In genomic region chr3:10423171-10423882, GRCh38 we compare ENCODE assay signal across 35 cellular contexts.
"Had no signal": no experiment of that assay in that cellular context is flagged by ENCODE, and none has a peak within 500 bp of the region (broad histone marks: within the 10 kb centered on the region; RNA-seq: fewer than 3 reads in every experiment).

No MANE protein-coding gene starts in this region.

- H3K4me3 Mint-ChIP-seq: activated B cell treated with CpG ODN at 0.5 μM for 24 hours; activated CD4-positive, alpha-beta memory T cell treated with anti-CD3 and anti-CD28 coated beads for 36 hours; activated T-helper 1 cell treated with anti-CD3 and anti-CD28 coated beads, Interleukin-12 subunit alpha, Interleukin-12 subunit beta, Interleukin-2, Interleukin-4 antibody, amounts not matched to agents 30 ng/mL and 10 ng/mL and 1 ng/mL, durations not matched to agents 14 hours and 24 hours and 36 hours; nephron; stimulated activated naive B cell treated with anti-CD40 and anti-IgM and Interleukin-4, amounts not matched to agents 10 μg/mL and 1 μg/mL and 100 μg/mL, for 72 hours had no signal

- ATAC-seq: left cardiac atrium; left ventricle myocardium superior; stimulated activated naive B cell treated with anti-CD40 and anti-IgM and Interleukin-4, amounts not matched to agents 10 μg/mL and 1 μg/mL and 100 μg/mL, for 72 hours had no signal

- H3K9me3 ChIP-seq: gastrocnemius medialis, neutrophil, ovary, sigmoid colon, stomach, thyroid gland, upper lobe of left lung, vagina had no signal

- H3K4me1 ChIP-seq: sigmoid colon, stomach, thyroid gland, upper lobe of left lung, vagina had no signal

- H3K9me3 Mint-ChIP-seq: activated B cell treated with CpG ODN at 0.5 μM for 24 hours; activated CD4-positive, alpha-beta memory T cell treated with anti-CD3 and anti-CD28 coated beads for 36 hours; activated T-helper 1 cell treated with anti-CD3 and anti-CD28 coated beads, Interleukin-12 subunit alpha, Interleukin-12 subunit beta, Interleukin-2, Interleukin-4 antibody, amounts not matched to agents 30 ng/mL and 10 ng/mL and 1 ng/mL, durations not matched to agents 14 hours and 24 hours and 36 hours; nephron; stimulated activated naive B cell treated with anti-CD40 and anti-IgM and Interleukin-4, amounts not matched to agents 10 μg/mL and 1 μg/mL and 100 μg/mL, for 72 hours had no signal

- H3K36me3 Mint-ChIP-seq: activated CD4-positive, alpha-beta memory T cell treated with anti-CD3 and anti-CD28 coated beads for 36 hours; stimulated activated naive B cell treated with anti-CD40 and anti-IgM and Interleukin-4, amounts not matched to agents 10 μg/mL and 1 μg/mL and 100 μg/mL, for 72 hours had no signal

- H3K27ac Mint-ChIP-seq: activated B cell treated with CpG ODN at 0.5 μM for 24 hours; activated CD4-positive, alpha-beta memory T cell treated with anti-CD3 and anti-CD28 coated beads for 36 hours; activated T-helper 1 cell treated with anti-CD3 and anti-CD28 coated beads, Interleukin-12 subunit alpha, Interleukin-12 subunit beta, Interleukin-2, Interleukin-4 antibody, amounts not matched to agents 30 ng/mL and 10 ng/mL and 1 ng/mL, durations not matched to agents 14 hours and 24 hours and 36 hours; nephron; progenitor cell of endocrine pancreas; stimulated activated naive B cell treated with anti-CD40 and anti-IgM and Interleukin-4, amounts not matched to agents 10 μg/mL and 1 μg/mL and 100 μg/mL, for 72 hours had no signal

- H3K36me3 ChIP-seq: brain microvascular endothelial cell, gastrocnemius medialis, neutrophil, ovary, sigmoid colon, stomach, thyroid gland, upper lobe of left lung, vagina had no signal

- H3K4me3 ChIP-seq: coronary artery, dorsolateral prefrontal cortex, gastrocnemius medialis, ovary, sigmoid colon, stomach, thyroid gland, upper lobe of left lung, vagina had no signal

- DNase-seq: activated B cell treated with CpG ODN at 0.5 μM for 24 hours; activated CD4-positive, alpha-beta memory T cell treated with anti-CD3 and anti-CD28 coated beads for 36 hours; activated CD4-positive, alpha-beta T cell treated with anti-CD3 and anti-CD28 coated beads for 4 hours; activated CD8-positive, alpha-beta memory T cell treated with anti-CD3 and anti-CD28 coated beads, Interleukin-2, amount 50 U/mL, for 4 hours; activated gamma-delta T cell; activated naive CD4-positive, alpha-beta T cell treated with anti-CD3 and anti-CD28 coated beads, Interleukin-2, amount 50 U/mL, for 16 hours; activated T-cell treated with anti-CD3 and anti-CD28 coated beads, Interleukin-2, amount 50 U/mL, for 1 hour; amniotic stem cell; brain microvascular endothelial cell; dorsolateral prefrontal cortex; effector memory CD4-positive, alpha-beta T cell; erythroblast; gastrocnemius medialis; glutamatergic neuron; hippocampal formation; left cardiac atrium; left ventricle myocardium superior; ovary; sigmoid colon; small intestine; stimulated activated CD4-positive, alpha-beta T cell treated with anti-CD3 and anti-CD28 coated beads, Interleukin-15, amount 100 ng/mL, for 24 hours; stimulated activated CD4-positive, alpha-beta T cell treated with anti-CD3 and anti-CD28 coated beads, Interleukin-2, amount 100 ng/mL, for 24 hours; stimulated activated naive B cell treated with anti-CD40 and anti-IgM and Interleukin-4, amounts not matched to agents 10 μg/mL and 1 μg/mL and 100 μg/mL, for 72 hours; stomach; T-helper 2 cell; thyroid gland; upper lobe of left lung had no signal

- H3K27me3 Mint-ChIP-seq: activated B cell treated with CpG ODN at 0.5 μM for 24 hours; stimulated activated naive B cell treated with anti-CD40 and anti-IgM and Interleukin-4, amounts not matched to agents 10 μg/mL and 1 μg/mL and 100 μg/mL, for 72 hours had no signal

- H3K27ac ChIP-seq: brain microvascular endothelial cell, coronary artery, gastrocnemius medialis, neutrophil, ovary, sigmoid colon, stomach, thyroid gland, upper lobe of left lung, vagina had no signal

- FAIRE-seq: astrocyte, keratinocyte, small intestine had no signal

- H3K27me3 ChIP-seq: brain microvascular endothelial cell, dorsolateral prefrontal cortex, gastrocnemius medialis, ovary, thyroid gland, upper lobe of left lung, vagina had no signal
